In the genomic region with DNA sequence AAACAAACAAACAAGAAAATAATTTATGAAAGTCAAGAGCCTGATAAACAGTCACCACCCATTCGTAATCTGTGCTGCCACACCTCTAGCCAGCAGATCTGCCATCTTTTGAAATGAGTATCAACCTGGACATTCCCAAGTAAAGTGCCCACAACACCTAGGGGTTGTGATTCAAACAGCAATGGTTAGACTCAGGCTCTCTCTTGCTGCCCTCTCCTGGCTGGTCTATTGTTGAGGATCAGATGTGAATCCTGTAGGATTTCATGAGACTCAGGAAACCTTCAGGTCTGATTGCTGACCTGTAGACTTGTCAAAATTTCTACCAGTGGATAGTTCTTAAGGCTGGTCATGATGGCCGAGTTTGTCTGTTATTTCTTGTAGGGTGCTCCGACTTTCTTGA, we compare ENCODE assay signal across 8 cellular contexts. TPM values are rescaled to one million over a fixed set of nuclear protein-coding genes. Genes with fewer than 3 reads are reported as not detected.
DNase-seq lines count a peak whose midpoint lies in the region; TF ChIP-seq lines count a peak whose summit lies in the region.

No MANE protein-coding gene starts in this region.

- H3K4me1 ChIP-seq in trophoblast cell (ENCODE audit: control insufficient read depth in 1 of 2, insufficient read depth in 2 of 2, low read length in 2 of 2) = peaks cover 0 to 4% of the 10 kb centered on the region in 2 experiments

- no CpG with 5 or more reads among the region's 3 CpGs for WGBS in trophoblast cell (ENCODE audit: extremely low coverage, insufficient coverage, insufficient read length)

- H3K27me3 ChIP-seq in trophoblast cell (ENCODE audit: insufficient read depth, low read length) = no peaks in the 10 kb centered on the region

- no peak overlapping the region for H3K4ac ChIP-seq in trophoblast cell (ENCODE audit: low read depth, low read length)

- no peak overlapping the region for H4K12ac ChIP-seq in trophoblast cell (ENCODE audit: low read depth, low read length)

- H3K9me3 ChIP-seq in trophoblast cell (ENCODE audit: insufficient read depth, low read depth, low read length) = no peaks in the 10 kb centered on the region

- no peak overlapping the region for H2BK5ac ChIP-seq in trophoblast cell (ENCODE audit: low read depth, low read length, poor library complexity)

- H4K8ac ChIP-seq in trophoblast cell (ENCODE audit: low read depth, low read length) = no peak overlapping the region

- no peak overlapping the region for H3K23ac ChIP-seq in trophoblast cell (ENCODE audit: low read length)

- H2AFZ ChIP-seq in trophoblast cell (ENCODE audit: insufficient read depth, low read length, poor library complexity) = no peak overlapping the region

- no peak overlapping the region for H3K4me3 ChIP-seq in trophoblast cell (ENCODE audit: low read depth, low read length)

- no peak overlapping the region for H4K91ac ChIP-seq in trophoblast cell (ENCODE audit: low read depth, low read length)

- TF ChIP-seq CTCF in GM13976 (IDR thresholded peaks at IDR 0.05; ENCODE audit: borderline replicate concordance, control extremely low read depth, extremely low read depth, insufficient read depth, missing control alignments) = no peak

- H3K14ac ChIP-seq in trophoblast cell (ENCODE audit: low read length) = no peak overlapping the region

- H3K4me2 ChIP-seq in trophoblast cell (ENCODE audit: low read length) = no peak overlapping the region

- in situ Hi-C loops in GM13976 (cut with MboI; ENCODE audit: low sequenced_read_pairs, unreplicated experiment) = no loop called here

- H3K27ac ChIP-seq in trophoblast cell (ENCODE audit: low read depth, low read length) = no peak overlapping the region

- peaks cover 4% of the 10 kb centered on the region for H3K79me1 ChIP-seq in trophoblast cell (ENCODE audit: low read length)

- no peaks in the 10 kb centered on the region for H3K79me2 ChIP-seq in trophoblast cell (ENCODE audit: control insufficient read depth, insufficient read depth, low read length, poor library complexity)

- peak; percentile 23 to 42 for DNase-seq in NCI-H2081 (lab: John Stamatoyannopoulos, UW)
- no peak for DNase-seq in NCI-H2081 treated with DMSO at 0.1 percent for 48 hours (lab: John Stamatoyannopoulos, UW)
- DNase-seq in NCI-H1694 treated with DMSO at 0.1 percent for 48 hours (lab: John Stamatoyannopoulos, UW) = peak; percentile 61
- peak; percentile 52 to 77 for DNase-seq in dermis microvascular lymphatic vessel endothelial cell (ENCODE audit: low read depth in 2 of 2)
- DNase-seq in trophoblast cell = peak; percentile 48 to 71
- no peak for DNase-seq in GM13976 (ENCODE audit: low spot score)
- DNase-seq in activated T-cell treated with anti-CD3 and anti-CD28 coated beads for 4 hours = no peak
- DNase-seq in stimulated activated CD8-positive, alpha-beta memory T cell treated with anti-CD3 and anti-CD28 coated beads, Interleukin-4, amount 100 ng/mL, for 48 hours = no peak

- no peak overlapping the region for H3K9ac ChIP-seq in trophoblast cell (ENCODE audit: low read length)

- no peak overlapping the region for H2BK12ac ChIP-seq in trophoblast cell (ENCODE audit: low read length)

- H2AK5ac ChIP-seq in trophoblast cell (ENCODE audit: low read length) = no peak overlapping the region

- no peak overlapping the region for H2BK120ac ChIP-seq in trophoblast cell (ENCODE audit: insufficient read depth, low read length, poor library complexity)

- H3K18ac ChIP-seq in trophoblast cell (ENCODE audit: low read length) = no peak overlapping the region

- H3K36me3 ChIP-seq in trophoblast cell (ENCODE audit: control insufficient read depth in 1 of 2, insufficient read depth in 2 of 2, low read length in 2 of 2) = peaks cover 0 to 5% of the 10 kb centered on the region in 2 experiments

RNA-seq across cellular contexts. Expression of gene DGLUCY, which starts 26.8 kb away (rescaled TPM):
- 33.9 and 47.2 TPM in 2 replicates for total RNA-seq in dermis microvascular lymphatic vessel endothelial cell
- 8.8 and 10.1 TPM in 2 replicates for polyA plus RNA-seq in trophoblast cell (2013)

Comparison
In these comparisons a context has a peak if more than half of its experiments do, and no peak if none do; other contexts are left out.
1. DNase-seq: peak in NCI-H2081 (2 of 2), NCI-H1694 treated with DMSO at 0.1 percent for 48 hours (single experiment), dermis microvascular lymphatic vessel endothelial cell (2 of 2) and trophoblast cell (2 of 2); none in NCI-H2081 treated with DMSO at 0.1 percent for 48 hours (single experiment), GM13976 (single experiment), activated T-cell treated with anti-CD3 and anti-CD28 coated beads for 4 hours (single experiment) and stimulated activated CD8-positive, alpha-beta memory T cell treated with anti-CD3 and anti-CD28 coated beads, Interleukin-4, amount 100 ng/mL, for 48 hours (single experiment).